Comparison of ENCODE assay signal across 8 cellular contexts in the genomic region with DNA sequence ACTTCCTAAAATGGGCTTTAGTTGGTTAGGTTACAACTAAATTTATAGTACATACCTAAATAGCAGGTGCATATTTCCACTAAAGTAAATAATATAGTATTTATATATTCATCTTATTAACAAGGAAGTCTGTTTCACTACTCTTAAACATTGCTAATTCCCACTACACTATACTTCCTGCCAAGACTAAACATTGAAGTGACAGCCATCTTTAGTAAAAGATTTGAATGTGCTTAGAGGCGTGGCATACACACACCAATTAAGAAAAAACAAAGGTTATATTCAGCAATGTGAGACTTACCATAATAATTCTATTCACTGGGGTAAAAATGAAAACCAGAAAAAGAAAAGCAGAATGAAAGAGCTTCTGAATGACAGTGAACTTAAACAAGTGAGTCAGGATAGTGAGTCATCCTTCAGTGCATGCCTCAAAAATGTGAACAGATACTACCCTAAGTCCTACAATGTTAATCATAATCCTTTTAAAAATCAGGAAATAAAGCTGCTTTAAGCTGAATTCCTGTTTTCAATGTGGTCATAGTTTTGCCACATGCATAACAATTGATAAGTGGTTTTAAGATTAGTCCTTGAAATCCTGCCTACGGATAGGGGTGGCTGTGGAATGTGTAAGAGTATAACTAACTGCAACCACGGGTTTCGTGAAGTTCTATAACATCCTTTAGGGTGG. TPM values are rescaled to one million over a fixed set of nuclear protein-coding genes. Genes with fewer than 3 reads are reported as not detected.
DNase-seq lines count a peak whose midpoint lies in the region; ATAC-seq and TF ChIP-seq lines count a peak whose summit lies in the region.

No MANE protein-coding gene starts in this region.

- no peak overlapping the region for H3K27ac Mint-ChIP-seq in activated naive CD4-positive, alpha-beta T cell treated with anti-CD3 and anti-CD28 coated beads, Interleukin-2, amount 10 ng/mL, durations not matched to agents 7 days and 5 days

- peaks cover 5% of the 10 kb centered on the region for H3K36me3 Mint-ChIP-seq in activated naive CD4-positive, alpha-beta T cell treated with anti-CD3 and anti-CD28 coated beads, Interleukin-2, amount 10 ng/mL, durations not matched to agents 7 days and 5 days

- H3K27ac ChIP-seq in effector memory CD4-positive, alpha-beta T cell (ENCODE audit: insufficient read depth, low read length, poor library complexity, severe bottlenecking) = no peak overlapping the region

- peaks cover 1% of the 10 kb centered on the region for H3K9me3 Mint-ChIP-seq in activated naive CD4-positive, alpha-beta T cell treated with anti-CD3 and anti-CD28 coated beads, Interleukin-2, amount 10 ng/mL, durations not matched to agents 7 days and 5 days

- CTCF ChIA-PET in activated naive CD4-positive, alpha-beta T cell treated with anti-CD3 and anti-CD28 coated beads, Interleukin-2, amount 10 ng/mL, durations not matched to agents 7 days and 5 days (lab: Charles Lee) = interaction anchor here (0.6 kb wide), 1 partner anchor 9 kb away, joined by 3 read pairs; no protein-coding TSS in a partner anchor

- no peak for TF ChIP-seq POLR2A in NB4 (IDR thresholded peaks at IDR 0.05; ENCODE audit: extremely low read depth, insufficient read length)

- peaks cover 30% of the 10 kb centered on the region for H3K4me1 Mint-ChIP-seq in activated naive CD4-positive, alpha-beta T cell treated with anti-CD3 and anti-CD28 coated beads, Interleukin-2, amount 10 ng/mL, durations not matched to agents 7 days and 5 days

- no peak overlapping the region for H3K4me3 ChIP-seq in NB4 (ENCODE audit: low read depth, low read length)
- H3K4me3 ChIP-seq in effector memory CD4-positive, alpha-beta T cell (ENCODE audit: insufficient read depth, low read depth, low read length, poor library complexity, severe bottlenecking) = no peak overlapping the region

- no peaks in the 10 kb centered on the region for H3K27me3 ChIP-seq in effector memory CD4-positive, alpha-beta T cell (replicated peaks; ENCODE audit: control insufficient read depth, insufficient read depth, low read length, poor library complexity, severe bottlenecking)

- no peaks in the 10 kb centered on the region for H3K9me3 ChIP-seq in effector memory CD4-positive, alpha-beta T cell (ENCODE audit: control insufficient read depth, low read length)

- no peak overlapping the region for H3K4me3 Mint-ChIP-seq in activated naive CD4-positive, alpha-beta T cell treated with anti-CD3 and anti-CD28 coated beads, Interleukin-2, amount 10 ng/mL, durations not matched to agents 7 days and 5 days

- H3K27me3 Mint-ChIP-seq in activated naive CD4-positive, alpha-beta T cell treated with anti-CD3 and anti-CD28 coated beads, Interleukin-2, amount 10 ng/mL, durations not matched to agents 7 days and 5 days = no peaks in the 10 kb centered on the region

- no peaks in the 10 kb centered on the region for H3K4me1 ChIP-seq in effector memory CD4-positive, alpha-beta T cell (ENCODE audit: control insufficient read depth, insufficient read depth, low read length, poor library complexity, severe bottlenecking)

- TF ChIP-seq CTCF in NB4 (IDR thresholded peaks at IDR 0.05; ENCODE audit: low read depth, low read length) = no peak

- DNase-seq in NB4 (ENCODE audit: low read depth) (peak; percentile 56), dermis microvascular lymphatic vessel endothelial cell (ENCODE audit: low read depth in 2 of 2) (peak; percentile 54 to 93), renal cortical epithelial cell (ENCODE audit: low read depth) (peak; percentile 95), NCI-H1105 (lab: John Stamatoyannopoulos, UW) (no peak)
- no peak for DNase-seq in effector memory CD4-positive, alpha-beta T cell
- no peak for DNase-seq in activated naive CD4-positive, alpha-beta T cell treated with anti-CD3 and anti-CD28 coated beads, Interleukin-2, amount 10 ng/mL, durations not matched to agents 7 days and 5 days

- ATAC-seq in GM18868 (IDR thresholded peaks at IDR 0.05; ENCODE audit: unreplicated experiment) = peak; percentile 51
- no peak for ATAC-seq in GM21390 (IDR thresholded peaks at IDR 0.05; ENCODE audit: unreplicated experiment)

- H3K36me3 ChIP-seq in effector memory CD4-positive, alpha-beta T cell (ENCODE audit: control insufficient read depth, insufficient read depth, low read length) = no peaks in the 10 kb centered on the region

RNA-seq across cellular contexts. Expression of a gene that starts 59.4 kb away (rescaled TPM):
- total RNA-seq in dermis microvascular lymphatic vessel endothelial cell = 10.3 and 14.7 TPM in 2 replicates
- total RNA-seq in renal cortical epithelial cell = 13.7 and 19.4 TPM in 2 replicates

Comparison
In these comparisons a context has a peak if more than half of its experiments do, and no peak if none do; other contexts are left out.
1. DNase-seq: peak in NB4 (single experiment), dermis microvascular lymphatic vessel endothelial cell (2 of 2) and renal cortical epithelial cell (single experiment); none in NCI-H1105 (single experiment), effector memory CD4-positive, alpha-beta T cell (0 of 3) and activated naive CD4-positive, alpha-beta T cell treated with anti-CD3 and anti-CD28 coated beads, Interleukin-2, amount 10 ng/mL, durations not matched to agents 7 days and 5 days (single experiment).